In the genomic region with DNA sequence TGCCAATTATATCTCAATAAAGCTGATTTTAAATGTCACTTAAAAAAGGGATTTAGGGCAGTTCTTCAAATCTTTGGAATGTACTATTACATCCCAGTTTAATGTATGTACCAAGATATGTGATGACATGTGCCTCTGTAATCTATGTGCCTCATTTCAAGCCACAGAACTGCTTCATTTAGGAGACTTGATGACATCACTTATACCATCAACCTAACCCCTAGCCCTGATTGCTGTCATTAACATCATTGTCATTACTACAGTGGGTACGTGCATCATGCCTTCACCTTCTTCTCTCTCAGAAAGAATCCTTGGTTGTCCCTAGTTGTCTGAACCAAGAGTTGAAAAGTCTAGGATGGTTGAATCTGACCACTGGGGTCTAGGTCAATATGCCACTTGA, we compare ENCODE assay signal across 33 cellular contexts.
"Had no signal": no experiment of that assay in that cellular context is flagged by ENCODE, and none has a peak within 500 bp of the region (broad histone marks: within the 10 kb centered on the region; RNA-seq: fewer than 3 reads in every experiment).

No MANE protein-coding gene starts in this region.

- ATAC-seq: activated naive CD4-positive, alpha-beta T cell treated with anti-CD3 and anti-CD28 coated beads, Interleukin-2, amount 50 U/mL, for 72 hours; activated naive CD8-positive, alpha-beta T cell treated with anti-CD3 and anti-CD28 coated beads, Interleukin-2, amount 50 U/mL, for 24 hours; activated T-cell treated with anti-CD3 and anti-CD28 coated beads, Interleukin-2, amount 50 U/mL, for 4 hours; activated T-cell treated with anti-CD3 and anti-CD28 coated beads, Interleukin-2, amount 50 U/mL, for 72 hours; activated T-helper 17 cell treated with anti-CD3 and anti-CD28 coated beads, Interleukin-2, amount 50 U/mL, for 72 hours; body of pancreas had no signal

- FAIRE-seq: astrocyte, bronchial epithelial cell had no signal

- H3K9me3 ChIP-seq: ascending aorta, body of pancreas had no signal

- H3K4me1 ChIP-seq: adrenal gland, ascending aorta, body of pancreas, breast epithelium had no signal

- H3K36me3 ChIP-seq: adrenal gland, ascending aorta, brain microvascular endothelial cell, breast epithelium, cardiac muscle cell had no signal

- DNase-seq: activated effector memory CD4-positive, alpha-beta T cell treated with anti-CD3 and anti-CD28 coated beads, Interleukin-2, amount 50 U/mL, for 16 hours; activated effector memory CD4-positive, alpha-beta T cell treated with Interleukin-2 at 50 U/mL for 16 hours; activated gamma-delta T cell; activated gamma-delta T cell treated with Interleukin-2 at 50 U/mL for 16 hours; activated naive CD4-positive, alpha-beta T cell; activated naive CD4-positive, alpha-beta T cell treated with anti-CD3 and anti-CD28 coated beads for 36 hours; activated naive CD4-positive, alpha-beta T cell treated with anti-CD3 and anti-CD28 coated beads, Interleukin-2, amount 10 ng/mL, durations not matched to agents 7 days and 5 days; activated naive CD4-positive, alpha-beta T cell treated with anti-CD3 and anti-CD28 coated beads, Interleukin-2, amount 50 U/mL, for 16 hours; activated naive CD4-positive, alpha-beta T cell treated with Interleukin-2 at 50 U/mL for 16 hours; activated naive CD8-positive, alpha-beta T cell treated with anti-CD3 and anti-CD28 coated beads for 36 hours; activated naive CD8-positive, alpha-beta T cell treated with anti-CD3 and anti-CD28 coated beads, Interleukin-2, amount 10 ng/mL, durations not matched to agents 7 days and 5 days; activated naive CD8-positive, alpha-beta T cell treated with anti-CD3 and anti-CD28 coated beads, Interleukin-2, amount 50 U/mL, for 24 hours; activated T-cell treated with anti-CD3 and anti-CD28 coated beads, Interleukin-2, amount 50 U/mL, for 24 hours; activated T-cell treated with anti-CD3 and anti-CD28 coated beads, Interleukin-2, amount 50 U/mL, for 4 hours; activated T-cell treated with anti-CD3 and anti-CD28 coated beads, Interleukin-2, amount 50 U/mL, for 48 hours; activated T-cell treated with anti-CD3 and anti-CD28 coated beads, Interleukin-2, amount 50 U/mL, for 72 hours; adrenal gland; amniotic stem cell; amygdala; anterior cingulate cortex; aorta; body of pancreas; brain microvascular endothelial cell; caudate nucleus; central memory CD4-positive, alpha-beta T cell; cerebellar nuclear complex had no signal

- H3K4me3 ChIP-seq: adrenal gland, ascending aorta, body of pancreas, breast epithelium, cardiac muscle cell had no signal

- H3K27me3 ChIP-seq: adrenal gland, ascending aorta, body of pancreas, brain microvascular endothelial cell, breast epithelium, cardiac muscle cell had no signal

- H3K27ac ChIP-seq: adrenal gland, ascending aorta, body of pancreas, brain microvascular endothelial cell, breast epithelium, cardiac muscle cell had no signal
